In the genomic region with DNA sequence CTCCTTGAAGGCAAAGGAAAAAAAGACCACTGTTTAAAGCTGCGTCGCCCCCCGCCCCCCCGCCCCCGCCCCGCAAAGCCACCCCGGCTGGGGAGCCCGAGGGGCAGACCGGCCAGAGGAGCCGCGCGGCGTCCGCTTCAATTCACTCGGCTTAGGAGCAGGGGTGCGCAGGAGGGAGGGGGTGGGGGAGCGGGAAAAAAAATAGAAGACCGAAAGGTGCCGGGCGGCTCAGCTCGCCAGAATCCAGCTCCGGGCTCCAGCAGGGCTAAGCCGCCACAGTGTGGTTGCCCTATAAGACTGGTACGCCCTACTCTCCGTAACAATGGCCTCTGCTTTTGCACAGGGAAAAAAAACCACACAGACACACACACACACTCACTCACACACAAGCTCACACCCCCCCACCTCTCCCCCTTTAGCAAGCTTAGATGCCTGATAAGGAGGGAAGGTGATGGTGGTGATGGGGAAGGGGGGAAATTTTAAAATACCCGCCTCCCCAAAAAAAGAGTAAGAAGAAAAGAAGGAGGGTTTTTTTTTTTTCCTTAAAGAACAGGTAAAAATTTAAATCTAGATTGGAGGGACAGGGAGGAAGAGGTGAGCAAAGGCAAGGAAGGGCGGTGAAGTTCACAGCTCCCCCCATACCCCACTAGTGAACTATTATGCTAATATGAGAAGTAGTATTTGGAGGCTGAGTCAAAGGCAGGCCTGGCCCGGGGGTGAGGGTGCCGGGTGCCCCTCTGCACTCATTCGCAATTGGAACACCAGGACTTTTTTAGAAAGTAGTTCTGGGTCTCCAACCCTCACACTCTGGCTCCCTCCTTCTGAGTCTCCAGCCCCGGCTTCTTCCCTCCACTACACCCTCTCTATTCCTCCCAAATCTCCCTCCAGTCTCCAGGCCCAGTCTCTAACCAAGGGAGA, we compare ENCODE assay signal across 8 cellular contexts. TPM values are rescaled to one million over a fixed set of nuclear protein-coding genes. Genes with fewer than 3 reads are reported as not detected.
DNase-seq lines count a peak whose midpoint lies in the region; ATAC-seq and TF ChIP-seq lines count a peak whose summit lies in the region.

No MANE protein-coding gene starts in this region.

- peak overlapping the region; percentile 88 for H2AFZ ChIP-seq in mammary epithelial cell (ENCODE audit: low read depth, low read length)

- dilution Hi-C loops in mammary epithelial cell (cut with HindIII; ENCODE audit: low sequenced_read_pairs): no loop called here

- peaks cover 17% of the 10 kb centered on the region for H3K79me2 ChIP-seq in mammary epithelial cell (ENCODE audit: insufficient read depth, low read length)

- H3K9ac ChIP-seq in mammary epithelial cell (ENCODE audit: insufficient read depth, low read length): peak overlapping the region; percentile 68

- CTCF ChIA-PET in mammary epithelial cell (lab: Charles Lee; ENCODE audit: low non-redundant PET): interaction anchor here (0.9 kb wide), 1 partner anchor 204 kb away, joined by 3 read pairs; no protein-coding TSS in a partner anchor

- in situ Hi-C loops in mammary epithelial cell (cut with MboI; ENCODE audit: low sequenced_read_pairs in 2 of 2): no loop called here

- peaks cover 12% of the 10 kb centered on the region for H3K4me1 Mint-ChIP-seq in CD14-positive monocyte
- H3K4me1 Mint-ChIP-seq in naive B cell: peaks cover 9 to 18% (median 11%) of the 10 kb centered on the region in 3 donors

- H3K27me3 Mint-ChIP-seq in CD14-positive monocyte (ENCODE audit: low read depth in 3 of 3) (peaks cover 50 to 60% (median 53%) of the 10 kb centered on the region in 3 donors), naive B cell (peaks cover 49 to 78% (median 76%) of the 10 kb centered on the region in 3 donors)

- BruUV-seq in mammary epithelial cell (replicated peaks; lab: Mats Ljungman, UMichigan): no TSS peak

- no peaks in the 10 kb centered on the region for H4K20me1 ChIP-seq in mammary epithelial cell (ENCODE audit: insufficient read depth, low read length)

- H3K27ac ChIP-seq in mammary epithelial cell (ENCODE audit: insufficient read depth, low read depth, low read length): peak overlapping the region; percentile 77

- 22% methylated on average over 21 of the region's 31 CpGs for whole genome bisulfite sequencing in mammary epithelial cell (ENCODE audit: low coverage, missing lambda C conversion rate)

- H3K4me1 ChIP-seq in mammary epithelial cell (ENCODE audit: insufficient read depth, low read length): peaks cover 24% of the 10 kb centered on the region

- TF ChIP-seq CTCF in CD14-positive monocyte (IDR thresholded peaks at IDR 0.05): no peak
- TF ChIP-seq CTCF in mammary epithelial cell (conservative IDR thresholded peaks at IDR 0.05 in 1 of 2, IDR thresholded peaks at IDR 0.05 in 1 of 2; ENCODE audit: extremely low read depth in 1 of 2, insufficient read depth in 1 of 2, low read depth in 1 of 2, low read length in 2 of 2): no peak

- H3K4me3 ChIP-seq in mammary epithelial cell (replicated peaks in 1 of 3; ENCODE audit: insufficient read depth in 1 of 3, low read depth in 2 of 3, low read length in 3 of 3): peak overlapping the region; percentile 65 to 81 (median 66)

- intact Hi-C loops in CD14-positive monocyte (cut with micrococcal nuclease): no loop called here
- intact Hi-C loops in mammary epithelial cell (cut with micrococcal nuclease): no loop called here

- H3K36me3 ChIP-seq in mammary epithelial cell (ENCODE audit: insufficient read depth, low read length): no peaks in the 10 kb centered on the region

- ATAC-seq in naive B cell (ENCODE audit: low read depth in 2 of 2): peak in 1 of 2 donors; percentile 20
- no peak for ATAC-seq in HG03457 (IDR thresholded peaks at IDR 0.05; ENCODE audit: unreplicated experiment)
- ATAC-seq in GM21825 (IDR thresholded peaks at IDR 0.05; ENCODE audit: unreplicated experiment): no peak

- H3K27ac Mint-ChIP-seq in CD14-positive monocyte: no peak overlapping the region
- H3K27ac Mint-ChIP-seq in naive B cell: no peak overlapping the region

- H3K9me3 ChIP-seq in mammary epithelial cell (replicated peaks; ENCODE audit: insufficient read depth, low read length): no peaks in the 10 kb centered on the region

- peak overlapping the region; percentile 100 for H3K4me2 ChIP-seq in mammary epithelial cell (ENCODE audit: insufficient read depth, low read depth, low read length)

- H3K9me3 Mint-ChIP-seq in CD14-positive monocyte (peaks cover 0 to 11% (median 0%) of the 10 kb centered on the region in 7 donors), naive B cell (no peaks in the 10 kb centered on the region)

- no peaks in the 10 kb centered on the region for H3K27me3 ChIP-seq in mammary epithelial cell (ENCODE audit: insufficient read depth, low read length)

- DNase-seq in CD14-positive monocyte (ENCODE audit: low spot score) (no peak), NCI-H1694 (lab: John Stamatoyannopoulos, UW) (peak; percentile 18), mammary epithelial cell (peak; percentile 47), naive B cell (no peak)
- DNase-seq in effector CD4-positive, alpha-beta T cell: no peak
- no peak for DNase-seq in stimulated activated CD4-positive, alpha-beta T cell treated with anti-CD3 and anti-CD28 coated beads, Interleukin-12 subunit alpha, Interleukin-12 subunit beta, amount 100 ng/mL, for 4 hours

- H3K36me3 Mint-ChIP-seq in CD14-positive monocyte (peaks cover 2 to 12% of the 10 kb centered on the region in 2 donors), naive B cell (no peaks in the 10 kb centered on the region)

- peak overlapping the region; percentile 52 to 91 for H3K4me3 Mint-ChIP-seq in CD14-positive monocyte
- peak overlapping the region in 7 of 8 donors; percentile 33 to 90 (median 78) for H3K4me3 Mint-ChIP-seq in naive B cell

RNA-seq across cellular contexts. Expression of a gene that starts 11.0 kb away (rescaled TPM):
- polyA plus RNA-seq in CD14-positive monocyte: 1 to 10 TPM; 1.6 to 3.8 TPM
- total RNA-seq in mammary epithelial cell: 10 to 100 TPM in 1 of 2 donors, 1 to 10 TPM in 1; 3.3 to 18.9 TPM
- polyA plus RNA-seq in mammary epithelial cell: 6.7 TPM
- 2.8 TPM for polyA minus RNA-seq in mammary epithelial cell
- 1 to 10 TPM; 2.3 to 9.3 (median 5.5) TPM for polyA plus RNA-seq in naive B cell (ENCODE audit: low read depth in 6 of 6)

RNA-seq across cellular contexts. Expression of a gene that starts 22.3 kb away (rescaled TPM):
- polyA plus RNA-seq in CD14-positive monocyte (not detected), mammary epithelial cell (0.01 TPM), naive B cell (ENCODE audit: low read depth in 6 of 6) (under 1 TPM in 2 of 6 donors, not detected in 4; 0.07 to 0.25 TPM)
- total RNA-seq in mammary epithelial cell: under 1 TPM; 0.16 to 0.17 TPM
- polyA minus RNA-seq in mammary epithelial cell: not detected

RNA-seq across cellular contexts. Expression of a gene that starts 25.1 kb away (rescaled TPM):
- polyA plus RNA-seq in CD14-positive monocyte (not detected), mammary epithelial cell (not detected), naive B cell (ENCODE audit: low read depth in 6 of 6) (not detected)
- not detected for total RNA-seq in mammary epithelial cell
- polyA minus RNA-seq in mammary epithelial cell: not detected

RNA-seq across cellular contexts. Expression of a gene that starts 34.2 kb away (rescaled TPM):
- polyA plus RNA-seq in CD14-positive monocyte (not detected), mammary epithelial cell (2.6 TPM), naive B cell (ENCODE audit: low read depth in 6 of 6) (under 1 TPM in 1 of 6 donors, not detected in 5; 0.05 TPM)
- 1 to 10 TPM; 1.5 to 5.2 TPM for total RNA-seq in mammary epithelial cell
- 0.67 TPM for polyA minus RNA-seq in mammary epithelial cell

RNA-seq across cellular contexts. Expression of a gene that starts 37.7 kb away (rescaled TPM):
- polyA plus RNA-seq in CD14-positive monocyte (not detected), mammary epithelial cell (not detected), naive B cell (ENCODE audit: low read depth in 6 of 6) (not detected)
- total RNA-seq in mammary epithelial cell: not detected
- not detected for polyA minus RNA-seq in mammary epithelial cell

Comparison
In these comparisons a context has a peak if more than half of its experiments do, and no peak if none do; other contexts are left out.
1. DNase-seq: peak in NCI-H1694 (single experiment) and mammary epithelial cell (single experiment); none in CD14-positive monocyte (single experiment), naive B cell (single experiment), effector CD4-positive, alpha-beta T cell (single experiment) and stimulated activated CD4-positive, alpha-beta T cell treated with anti-CD3 and anti-CD28 coated beads, Interleukin-12 subunit alpha, Interleukin-12 subunit beta, amount 100 ng/mL, for 4 hours (single experiment).